1 cellular context compared by ENCODE assay signal in genomic region chr10:74434577-74434976, GRCh38.
TF ChIP-seq lines count a peak whose summit lies in the region.

No MANE protein-coding gene starts in this region.

TF ChIP-seq in K562, 482 proteins besides CTCF, POLR2A, EP300 and RAD21 (continued from another document and continues in another):
- TF ChIP-seq MLLT1 (IDR thresholded peaks at IDR 0.05) = no peak
- TF ChIP-seq ZNF639 (CRISPR knock-in tag; conservative IDR thresholded peaks at IDR 0.05 in 1 of 2, IDR thresholded peaks at IDR 0.05 in 1 of 2) = 0 out of 4 replicates have a peak, but pooled peaks of 1 of the 2 experiments have one; percentile 27
- TF ChIP-seq FIP1L1 (IDR thresholded peaks at IDR 0.05; ENCODE audit: low read depth, low read length, poor library complexity, severe bottlenecking) = no peak
- no peak for TF ChIP-seq GTF2F1 (IDR thresholded peaks at IDR 0.05; ENCODE audit: low read depth, low read length)
- no peak for TF ChIP-seq MLX (CRISPR knock-in tag; conservative IDR thresholded peaks at IDR 0.05)
- no peak for TF ChIP-seq MAZ (CRISPR knock-in tag; conservative IDR thresholded peaks at IDR 0.05 in 1 of 2, IDR thresholded peaks at IDR 0.05 in 1 of 2)
- TF ChIP-seq LARP7 (IDR thresholded peaks at IDR 0.05) = no peak
- TF ChIP-seq ZBTB2 (IDR thresholded peaks at IDR 0.05) = no peak
- TF ChIP-seq CXXC5 (CRISPR knock-in tag; IDR thresholded peaks at IDR 0.05) = peak; percentile 38
- no peak for TF ChIP-seq ZBTB7A (IDR thresholded peaks at IDR 0.05; ENCODE audit: borderline replicate concordance, control insufficient read depth, low read depth, low read length)
- no peak for TF ChIP-seq MBD2 (IDR thresholded peaks at IDR 0.05; ENCODE audit: borderline replicate concordance, low read depth)
- TF ChIP-seq PCBP1 (IDR thresholded peaks at IDR 0.05; ENCODE audit: low read depth, low read length, poor library complexity, severe bottlenecking) = no peak
- TF ChIP-seq SRSF3 (IDR thresholded peaks at IDR 0.05; ENCODE audit: insufficient read depth, low read length) = no peak
- TF ChIP-seq RNF2 (IDR thresholded peaks at IDR 0.05) = no peak
- no peak for TF ChIP-seq RBM15 (IDR thresholded peaks at IDR 0.05; ENCODE audit: insufficient read depth, low read length)
- TF ChIP-seq FOSL1 (tag; conservative IDR thresholded peaks at IDR 0.05) = no peak
- no peak for TF ChIP-seq ZNF140 (CRISPR knock-in tag; IDR thresholded peaks at IDR 0.05)
- no peak for TF ChIP-seq JUN (IDR thresholded peaks at IDR 0.05; ENCODE audit: borderline replicate concordance, low read depth, low read length)
- no peak for TF ChIP-seq JUN (CRISPR knock-in tag; IDR thresholded peaks at IDR 0.05; ENCODE audit: borderline replicate concordance)
- no peak for TF ChIP-seq ZNF644 (tag; IDR thresholded peaks at IDR 0.05; ENCODE audit: low read depth)
- TF ChIP-seq ZNF584 (CRISPR knock-in tag; IDR thresholded peaks at IDR 0.05; ENCODE audit: low read depth) = no peak
- TF ChIP-seq ZNF263 (CRISPR knock-in tag; IDR thresholded peaks at IDR 0.05; ENCODE audit: borderline replicate concordance) = no peak
- TF ChIP-seq MAX (CRISPR knock-in tag; IDR thresholded peaks at IDR 0.05) = no peak
- TF ChIP-seq NFXL1 (CRISPR knock-in tag; IDR thresholded peaks at IDR 0.05) = no peak
- TF ChIP-seq HBP1 (CRISPR knock-in tag; IDR thresholded peaks at IDR 0.05) = no peak
- TF ChIP-seq IFI16 (CRISPR knock-in tag; IDR thresholded peaks at IDR 0.05) = no peak
- TF ChIP-seq HSF4 (CRISPR knock-in tag; IDR thresholded peaks at IDR 0.05; ENCODE audit: borderline replicate concordance) = no peak
- TF ChIP-seq GATA2 (CRISPR knock-in tag; IDR thresholded peaks at IDR 0.05) = no peak
- no peak for TF ChIP-seq ZNF75A (CRISPR knock-in tag; IDR thresholded peaks at IDR 0.05)
- no peak for TF ChIP-seq IRF1 (CRISPR knock-in tag; IDR thresholded peaks at IDR 0.05; ENCODE audit: borderline replicate concordance)
- no peak for TF ChIP-seq PHTF2 (CRISPR knock-in tag; IDR thresholded peaks at IDR 0.05)
- TF ChIP-seq CREM (IDR thresholded peaks at IDR 0.05; ENCODE audit: low read depth) = no peak
- TF ChIP-seq HOMEZ (CRISPR knock-in tag; IDR thresholded peaks at IDR 0.05) = no peak
- no peak for TF ChIP-seq ZNF764 (CRISPR knock-in tag; IDR thresholded peaks at IDR 0.05; ENCODE audit: low read depth)
- TF ChIP-seq ZNF507 (tag; conservative IDR thresholded peaks at IDR 0.05) = no peak
- TF ChIP-seq CEBPB (tag; IDR thresholded peaks at IDR 0.05) = no peak
- TF ChIP-seq YY1 (IDR thresholded peaks at IDR 0.05; ENCODE audit: borderline replicate concordance in 1 of 3, control insufficient read depth in 1 of 3, extremely low read depth in 1 of 3, insufficient read depth in 3 of 3, insufficient read length in 1 of 3, insufficient replicate concordance in 2 of 3, low read depth in 1 of 3, low read length in 2 of 3) = no peak
- no peak for TF ChIP-seq ZBTB1 (CRISPR knock-in tag; IDR thresholded peaks at IDR 0.05; ENCODE audit: borderline replicate concordance, low read depth)
- no peak for TF ChIP-seq RERE (CRISPR knock-in tag; IDR thresholded peaks at IDR 0.05; ENCODE audit: borderline replicate concordance)
- no peak for TF ChIP-seq ZNF444 (CRISPR knock-in tag; IDR thresholded peaks at IDR 0.05)
- no peak for TF ChIP-seq TRIM28 (IDR thresholded peaks at IDR 0.05)
- TF ChIP-seq ZNF778 (CRISPR knock-in tag; IDR thresholded peaks at IDR 0.05) = no peak
- TF ChIP-seq HNRNPUL1 (IDR thresholded peaks at IDR 0.05; ENCODE audit: low read length) = no peak
- no peak for TF ChIP-seq ZNF431 (CRISPR knock-in tag; IDR thresholded peaks at IDR 0.05)
- TF ChIP-seq KLF6 (CRISPR knock-in tag; IDR thresholded peaks at IDR 0.05; ENCODE audit: borderline replicate concordance) = peak; percentile 73; the same call in 1 of the 2 replicates
- no peak for TF ChIP-seq NR2C1 (IDR thresholded peaks at IDR 0.05)
- peak; percentile 59; the same call in 1 of the 2 replicates for TF ChIP-seq NR2C1 (tag; IDR thresholded peaks at IDR 0.05)
